Comparison of ENCODE assay signal across 7 cellular contexts in the genomic region with DNA sequence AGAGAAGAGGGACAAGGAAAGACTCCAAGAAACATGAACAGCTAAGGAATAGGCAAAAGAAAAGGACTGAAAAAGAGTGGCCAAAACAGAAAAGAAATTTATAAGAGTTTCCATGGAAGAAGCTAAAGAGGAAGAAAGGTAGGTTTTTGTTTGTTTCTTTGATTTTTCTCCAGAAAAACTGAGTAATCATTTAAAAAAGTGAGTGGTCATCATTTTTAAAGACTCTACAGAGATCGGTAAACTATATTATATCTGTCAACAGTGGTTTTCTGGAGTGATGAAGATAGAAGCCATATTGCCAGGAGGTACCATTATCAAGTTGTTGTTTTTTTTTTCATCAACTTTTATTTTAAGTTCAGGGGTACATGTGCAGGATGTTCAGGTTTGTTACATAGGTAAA.
"Had no signal": no experiment of that assay in that cellular context is flagged by ENCODE, and none has a peak within 500 bp of the region (broad histone marks: within the 10 kb centered on the region; RNA-seq: fewer than 3 reads in every experiment).

No MANE protein-coding gene starts in this region.

- H3K27me3 Mint-ChIP-seq: IgD-negative memory B cell had no signal

- DNase-seq: Karpas-422, KBM-7, KG1 had no signal

- H3K4me1 Mint-ChIP-seq: IgD-negative memory B cell had no signal

- H3K9ac ChIP-seq: KMS-11 had no signal

- H3K4me2 ChIP-seq: KMS-11 had no signal

- H3K4me3 Mint-ChIP-seq: IgD-negative memory B cell had no signal

- H3K27ac ChIP-seq: HL-60, KMS-11 had no signal

- H3K27ac Mint-ChIP-seq: IgD-negative memory B cell had no signal

- FAIRE-seq: HTR-8/SVneo had no signal

- H3K36me3 Mint-ChIP-seq: IgD-negative memory B cell had no signal
